In the genomic region with DNA sequence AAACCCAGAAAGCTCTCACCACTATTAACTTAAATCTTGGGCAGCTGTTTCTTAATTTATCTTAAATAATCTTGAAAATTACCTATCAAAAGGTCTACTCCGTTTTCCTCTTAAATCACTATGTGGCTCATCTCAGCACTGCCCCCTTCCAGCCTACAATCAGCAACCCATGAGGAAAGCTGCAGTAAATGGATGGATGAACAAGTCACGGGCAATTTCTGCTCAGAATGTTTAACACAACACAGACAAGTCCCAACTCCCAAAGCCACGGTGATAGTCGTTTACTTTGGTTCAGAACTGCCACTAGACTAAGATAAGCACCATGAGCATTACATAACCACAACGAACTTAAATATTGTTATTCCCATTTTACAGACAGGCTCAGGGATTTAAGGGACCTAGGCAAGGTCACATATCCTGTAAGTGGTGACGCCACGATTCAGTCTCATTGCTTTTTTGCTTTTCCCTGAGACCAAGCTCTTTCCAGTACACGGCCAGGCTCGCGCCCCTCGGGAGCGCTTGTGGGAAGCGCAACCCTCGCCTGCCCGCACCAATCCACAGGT, we compare ENCODE assay signal across 8 cellular contexts. TPM values are rescaled to one million over a fixed set of nuclear protein-coding genes. Genes with fewer than 3 reads are reported as not detected.
A peak's percentile ranks its signal among the peaks of the same experiment; 100 is the strongest.
DNase-seq lines count a peak whose midpoint lies in the region; ATAC-seq and TF ChIP-seq lines count a peak whose summit lies in the region.

No MANE protein-coding gene starts in this region.

- H3K27ac Mint-ChIP-seq in GM23338: peak overlapping the region; percentile 94
- peak overlapping the region; percentile 47 to 99 (median 95) for H3K27ac Mint-ChIP-seq in naive thymus-derived CD4-positive, alpha-beta T cell

- H3K4me3 Mint-ChIP-seq in GM23338: peak overlapping the region; percentile 89
- peak overlapping the region; percentile 92 to 100 (median 98) for H3K4me3 Mint-ChIP-seq in naive thymus-derived CD4-positive, alpha-beta T cell

- H3K27ac ChIP-seq in GM23338 (ENCODE audit: low read depth) (peak overlapping the region; percentile 75), RWPE1 (peak overlapping the region; percentile 93)
- peak overlapping the region; percentile 97 for H3K27ac ChIP-seq in naive thymus-derived CD4-positive, alpha-beta T cell (ENCODE audit: low read depth, low read length)

- no peak overlapping the region for H2AFZ ChIP-seq in GM23338

- CTCF ChIA-PET in RWPE1 (lab: Yijun Ruan, JAX): interaction anchor here (0.7 to 2.7 kb wide), 3 partner anchors 14 to 172 kb away, joined by 4 to 9 read pairs (median 9); no protein-coding TSS in a partner anchor
- CTCF ChIA-PET in naive thymus-derived CD4-positive, alpha-beta T cell (lab: Charles Lee): interaction anchor here (1.4 to 7.3 kb wide), 6 partner anchors 20 to 170 kb away, joined by 4 to 48 read pairs (median 10); partner anchors contain the start of genes ACO1, NDUFB6 and RIGI

- ATAC-seq in GM23338: no peak
- ATAC-seq in naive thymus-derived CD4-positive, alpha-beta T cell: no peak

- peaks cover 18% of the 10 kb centered on the region for H3K4me1 Mint-ChIP-seq in GM23338
- peaks cover 31 to 65% (median 59%) of the 10 kb centered on the region in 7 donors for H3K4me1 Mint-ChIP-seq in naive thymus-derived CD4-positive, alpha-beta T cell

- H3K4me1 ChIP-seq in GM23338 (ENCODE audit: insufficient read depth) (peaks cover 8% of the 10 kb centered on the region), endocrine pancreas (ENCODE audit: control insufficient read depth, insufficient read depth, low read length) (peaks cover 3% of the 10 kb centered on the region)
- peaks cover 13 to 20% of the 10 kb centered on the region in 2 donors for H3K4me1 ChIP-seq in naive thymus-derived CD4-positive, alpha-beta T cell (ENCODE audit: control insufficient read depth in 2 of 2, insufficient read depth in 2 of 2, low read length in 2 of 2)

- H3K9me2 ChIP-seq in GM23338 (ENCODE audit: insufficient read depth): no peaks in the 10 kb centered on the region

- H3K9me3 Mint-ChIP-seq in GM23338: no peaks in the 10 kb centered on the region; the same call in 2 of the 3 replicates
- no peaks in the 10 kb centered on the region for H3K9me3 Mint-ChIP-seq in naive thymus-derived CD4-positive, alpha-beta T cell

- peaks cover 64% of the 10 kb centered on the region for H3K79me2 ChIP-seq in GM23338 (replicated peaks; ENCODE audit: insufficient read depth)

- peak overlapping the region; percentile 74 for H3K9ac ChIP-seq in endocrine pancreas (ENCODE audit: control insufficient read depth, insufficient read depth, low read length)

- H3K36me3 Mint-ChIP-seq in GM23338 (ENCODE audit: low read depth): peaks cover 29% of the 10 kb centered on the region
- peaks cover 0 to 8% (median 0%) of the 10 kb centered on the region in 5 donors for H3K36me3 Mint-ChIP-seq in naive thymus-derived CD4-positive, alpha-beta T cell

- H3K36me3 ChIP-seq in GM23338 (ENCODE audit: insufficient read depth) (no peaks in the 10 kb centered on the region), endocrine pancreas (ENCODE audit: control insufficient read depth, insufficient read depth, low read length) (no peaks in the 10 kb centered on the region)
- H3K36me3 ChIP-seq in naive thymus-derived CD4-positive, alpha-beta T cell (ENCODE audit: control insufficient read depth in 2 of 3, insufficient read depth in 3 of 3, low read length in 3 of 3): no peaks in the 10 kb centered on the region

- H3K4me3 ChIP-seq in GM23338 (peak overlapping the region; percentile 91), endocrine pancreas (ENCODE audit: control insufficient read depth, insufficient read depth, low read length) (peak overlapping the region; percentile 82)
- peak overlapping the region; percentile 93 for H3K4me3 ChIP-seq in naive thymus-derived CD4-positive, alpha-beta T cell (ENCODE audit: low read length)

- no peaks in the 10 kb centered on the region for H3K9me3 ChIP-seq in endocrine pancreas (ENCODE audit: control insufficient read depth, low read length)
- H3K9me3 ChIP-seq in naive thymus-derived CD4-positive, alpha-beta T cell (ENCODE audit: control insufficient read depth in 2 of 3, low read length in 3 of 3): no peaks in the 10 kb centered on the region

- H3K4me2 ChIP-seq in GM23338: peak overlapping the region; percentile 92

- peaks cover 22% of the 10 kb centered on the region for H3K27me3 Mint-ChIP-seq in GM23338 (ENCODE audit: insufficient read depth, low read depth, poor library complexity)
- no peaks in the 10 kb centered on the region for H3K27me3 Mint-ChIP-seq in naive thymus-derived CD4-positive, alpha-beta T cell

- H3F3A ChIP-seq in GM23338 (replicated peaks; ENCODE audit: low read depth): peaks cover 5% of the 10 kb centered on the region

- peak; percentile 28 for DNase-seq in ELR (ENCODE audit: low read depth)
- peak; percentile 35 for DNase-seq in GM23338 (ENCODE audit: low spot score)
- DNase-seq in RWPE1 (ENCODE audit: low spot score): peak; percentile 18
- no peak for DNase-seq in naive thymus-derived CD4-positive, alpha-beta T cell
- DNase-seq in NCI-H187 (lab: John Stamatoyannopoulos, UW): no peak
- DNase-seq in germinal center (ENCODE audit: low spot score): no peak
- DNase-seq in effector CD8-positive, alpha-beta T cell (lab: John Stamatoyannopoulos, UW): no peak

- intact Hi-C loops in naive thymus-derived CD4-positive, alpha-beta T cell (cut with micrococcal nuclease): loop anchor here (1.0 to 10.0 kb wide), 13 partner anchors 12 to 1907 kb away; partner anchors contain the start of genes RIGI (in 2 of the 2), SMU1 (in 2 of the 2), UBAP2 (in 2 of the 2) and ACO1 (in 1 of the 2)

- POLR2A ChIA-PET in RWPE1 (lab: Yijun Ruan, JAX; ENCODE audit: low non-redundant PET): no interaction called here
- POLR2A ChIA-PET in naive thymus-derived CD4-positive, alpha-beta T cell (lab: Charles Lee): interaction anchor here (0.5 to 5.3 kb wide), 11 partner anchors 9 to 446 kb away, joined by 3 to 50 read pairs (median 9); partner anchors contain the start of genes ACO1, NDUFB6 and RIGI

- H4K20me1 ChIP-seq in GM23338 (replicated peaks; ENCODE audit: insufficient read depth): peaks cover 39% of the 10 kb centered on the region

- H3K27me3 ChIP-seq in GM23338 (ENCODE audit: insufficient read depth) (no peaks in the 10 kb centered on the region), endocrine pancreas (ENCODE audit: control insufficient read depth, insufficient read depth, low read length) (no peaks in the 10 kb centered on the region)
- no peaks in the 10 kb centered on the region for H3K27me3 ChIP-seq in naive thymus-derived CD4-positive, alpha-beta T cell (ENCODE audit: control insufficient read depth in 2 of 2, insufficient read depth in 2 of 2, low read length in 2 of 2)

- TF ChIP-seq CTCF in GM23338 (conservative IDR thresholded peaks at IDR 0.05; ENCODE audit: low read depth in 2 of 2) (peak in 1 of 2 experiments; percentile 23; a peak in 1 of 4 replicates), RWPE1 (conservative IDR thresholded peaks at IDR 0.05; ENCODE audit: low read depth) (no peak)

RNA-seq across cellular contexts. Expression of gene SMIM27, which starts 2.0 kb away (rescaled TPM):
- total RNA-seq in GM23338 (2014; rRNA removed; shearing (Covaris generic)): 0.39 and 3.4 TPM in 2 replicates
- 106 and 116 TPM in 2 replicates for polyA plus RNA-seq in GM23338 (2016; fragmentation: Nextera tagmentation; extraction: Ambion mirVana)
- total RNA-seq in naive thymus-derived CD4-positive, alpha-beta T cell: 10 to 100 TPM; 15.1 to 38.5 (median 25.7) TPM
- polyA plus RNA-seq in naive thymus-derived CD4-positive, alpha-beta T cell: 100 to 1,000 TPM in 1 of 2 donors, 10 to 100 TPM in 1; 41.3 to 108 TPM

RNA-seq across cellular contexts. Expression of gene TOPORS, which starts 2.3 kb away (rescaled TPM):
- total RNA-seq in GM23338 (2014; rRNA removed; shearing (Covaris generic)): 35.9 and 43.3 TPM in 2 replicates
- 26.5 and 31.8 TPM in 2 replicates for polyA plus RNA-seq in GM23338 (2016; fragmentation: Nextera tagmentation; extraction: Ambion mirVana)
- 10 to 100 TPM; 12.1 to 27.3 (median 22.5) TPM for total RNA-seq in naive thymus-derived CD4-positive, alpha-beta T cell
- 10 to 100 TPM; 24.4 to 24.7 TPM for polyA plus RNA-seq in naive thymus-derived CD4-positive, alpha-beta T cell

RNA-seq across cellular contexts. Expression of gene NDUFB6, which starts 22.8 kb away (rescaled TPM):
- 53.8 and 56.5 TPM in 2 replicates for total RNA-seq in GM23338 (2014; rRNA removed; shearing (Covaris generic))
- 226 and 231 TPM in 2 replicates for polyA plus RNA-seq in GM23338 (2016; fragmentation: Nextera tagmentation; extraction: Ambion mirVana)
- total RNA-seq in naive thymus-derived CD4-positive, alpha-beta T cell: 10 to 100 TPM; 10.4 to 45.1 (median 14.5) TPM
- polyA plus RNA-seq in naive thymus-derived CD4-positive, alpha-beta T cell: 10 to 100 TPM; 35.0 to 75.9 TPM

RNA-seq across cellular contexts. Expression of gene RIGI, which starts 24.1 kb away (rescaled TPM):
- total RNA-seq in GM23338 (2014; rRNA removed; shearing (Covaris generic)): 12.9 and 14.2 TPM in 2 replicates
- polyA plus RNA-seq in GM23338 (2016; fragmentation: Nextera tagmentation; extraction: Ambion mirVana): 10.9 and 14.7 TPM in 2 replicates
- total RNA-seq in naive thymus-derived CD4-positive, alpha-beta T cell: 10 to 100 TPM in 4 of 5 experiments, 1 to 10 TPM in 1; 8.6 to 29.6 (median 26.8) TPM
- 10 to 100 TPM; 12.6 to 17.3 TPM for polyA plus RNA-seq in naive thymus-derived CD4-positive, alpha-beta T cell

Comparison
In these comparisons a context has a peak if more than half of its experiments do, and no peak if none do; other contexts are left out.
1. DNase-seq: peak in ELR (single experiment), GM23338 (single experiment) and RWPE1 (single experiment); none in naive thymus-derived CD4-positive, alpha-beta T cell (0 of 9), NCI-H187 (0 of 2), germinal center (single experiment) and effector CD8-positive, alpha-beta T cell (single experiment).
2. Peak in every context shown above with its lines, with median percentiles within 50 percentile points of each other: H3K27ac ChIP-seq and H3K4me3 ChIP-seq.